1 cellular context compared by ENCODE assay signal in the genomic region with DNA sequence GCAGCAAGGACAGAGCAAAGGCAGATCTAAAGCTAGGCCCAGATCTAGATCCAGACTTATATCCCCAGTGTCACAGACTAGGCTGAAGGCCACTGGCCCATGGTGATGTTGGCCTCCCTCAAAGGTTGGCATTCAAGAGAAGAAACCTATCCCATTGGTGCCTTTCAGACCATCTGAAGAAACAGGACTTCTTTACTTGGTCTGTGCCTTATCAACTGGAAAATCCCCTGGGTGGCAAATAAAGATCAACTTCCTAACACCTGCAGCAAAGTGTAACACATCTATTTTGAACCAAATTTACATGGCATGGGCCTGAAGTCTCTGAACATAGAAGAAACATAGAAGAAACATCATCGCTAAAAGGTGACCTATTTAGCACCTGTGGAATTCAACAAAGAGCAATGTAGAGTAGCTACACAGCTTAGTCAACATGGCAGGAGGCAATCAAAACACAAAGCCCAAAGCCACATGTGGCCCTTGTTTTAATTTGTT.
TF ChIP-seq lines count a peak whose summit lies in the region.

No MANE protein-coding gene starts in this region.

TF ChIP-seq in GM12878, 131 proteins besides CTCF, POLR2A, EP300 and RAD21:
- TF ChIP-seq ZNF24 (IDR thresholded peaks at IDR 0.05), result no peak
- TF ChIP-seq CREM (IDR thresholded peaks at IDR 0.05; ENCODE audit: low read depth), result no peak
- no peak for TF ChIP-seq MXI1 (IDR thresholded peaks at IDR 0.05; ENCODE audit: low read depth, low read length)
- TF ChIP-seq, protein P1, sequence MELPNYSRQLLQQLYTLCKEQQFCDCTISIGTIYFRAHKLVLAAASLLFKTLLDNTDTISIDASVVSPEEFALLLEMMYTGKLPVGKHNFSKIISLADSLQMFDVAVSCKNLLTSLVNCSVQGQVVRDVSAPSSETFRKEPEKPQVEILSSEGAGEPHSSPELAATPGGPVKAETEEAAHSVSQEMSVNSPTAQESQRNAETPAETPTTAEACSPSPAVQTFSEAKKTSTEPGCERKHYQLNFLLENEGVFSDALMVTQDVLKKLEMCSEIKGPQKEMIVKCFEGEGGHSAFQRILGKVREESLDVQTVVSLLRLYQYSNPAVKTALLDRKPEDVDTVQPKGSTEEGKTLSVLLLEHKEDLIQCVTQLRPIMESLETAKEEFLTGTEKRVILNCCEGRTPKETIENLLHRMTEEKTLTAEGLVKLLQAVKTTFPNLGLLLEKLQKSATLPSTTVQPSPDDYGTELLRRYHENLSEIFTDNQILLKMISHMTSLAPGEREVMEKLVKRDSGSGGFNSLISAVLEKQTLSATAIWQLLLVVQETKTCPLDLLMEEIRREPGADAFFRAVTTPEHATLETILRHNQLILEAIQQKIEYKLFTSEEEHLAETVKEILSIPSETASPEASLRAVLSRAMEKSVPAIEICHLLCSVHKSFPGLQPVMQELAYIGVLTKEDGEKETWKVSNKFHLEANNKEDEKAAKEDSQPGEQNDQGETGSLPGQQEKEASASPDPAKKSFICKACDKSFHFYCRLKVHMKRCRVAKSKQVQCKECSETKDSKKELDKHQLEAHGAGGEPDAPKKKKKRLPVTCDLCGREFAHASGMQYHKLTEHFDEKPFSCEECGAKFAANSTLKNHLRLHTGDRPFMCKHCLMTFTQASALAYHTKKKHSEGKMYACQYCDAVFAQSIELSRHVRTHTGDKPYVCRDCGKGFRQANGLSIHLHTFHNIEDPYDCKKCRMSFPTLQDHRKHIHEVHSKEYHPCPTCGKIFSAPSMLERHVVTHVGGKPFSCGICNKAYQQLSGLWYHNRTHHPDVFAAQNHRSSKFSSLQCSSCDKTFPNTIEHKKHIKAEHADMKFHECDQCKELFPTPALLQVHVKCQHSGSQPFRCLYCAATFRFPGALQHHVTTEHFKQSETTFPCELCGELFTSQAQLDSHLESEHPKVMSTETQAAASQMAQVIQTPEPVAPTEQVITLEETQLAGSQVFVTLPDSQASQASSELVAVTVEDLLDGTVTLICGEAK (IDR thresholded peaks at IDR 0.05; ENCODE audit: borderline replicate concordance), result no peak
